Comparison of ENCODE assay signal across 1 cellular context in genomic region chr20:13243826-13244376, GRCh38.
TF ChIP-seq lines count a peak whose summit lies in the region.

No MANE protein-coding gene starts in this region.

TF ChIP-seq in HepG2, 621 proteins besides CTCF, POLR2A, EP300 and RAD21 (continued from another document and continues in another):
- TF ChIP-seq DMTF1 (CRISPR knock-in tag; IDR thresholded peaks at IDR 0.05) (no peak), SMC3 (IDR thresholded peaks at IDR 0.05; ENCODE audit: low read length) (peak; percentile 48; the same call in 1 of the 2 replicates), ATF4 (CRISPR knock-in tag; IDR thresholded peaks at IDR 0.05) (peak in 1 of 2 experiments; percentile 86; a peak in 2 of 4 replicates), ZNF275 (CRISPR knock-in tag; IDR thresholded peaks at IDR 0.05; ENCODE audit: borderline replicate concordance) (peak; percentile 82; the same call in 1 of the 2 replicates), ZBTB37 (CRISPR knock-in tag; IDR thresholded peaks at IDR 0.05) (no peak), NFRKB (IDR thresholded peaks at IDR 0.05) (no peak), AGO2 (optimal IDR thresholded peaks at IDR 0.05; ENCODE audit: low read depth, low read length) (no peak), ARID4A (CRISPR knock-in tag; IDR thresholded peaks at IDR 0.05; ENCODE audit: borderline replicate concordance) (peak; percentile 65; the same call in 1 of the 2 replicates), KDM2A (CRISPR knock-in tag; IDR thresholded peaks at IDR 0.05; ENCODE audit: borderline replicate concordance, low read depth) (no peak), ZSCAN25 (CRISPR knock-in tag; IDR thresholded peaks at IDR 0.05) (peak; percentile 75; the same call in 1 of the 2 replicates), ZNF317 (CRISPR knock-in tag; IDR thresholded peaks at IDR 0.05) (peak; percentile 97), ZNF331 (CRISPR knock-in tag; IDR thresholded peaks at IDR 0.05) (peak; percentile 99), EED (CRISPR knock-in tag; IDR thresholded peaks at IDR 0.05) (no peak), TEAD3 (CRISPR knock-in tag; optimal IDR thresholded peaks at IDR 0.05; ENCODE audit: borderline replicate concordance) (peak; percentile 99), ZBTB10 (CRISPR knock-in tag; IDR thresholded peaks at IDR 0.05; ENCODE audit: borderline replicate concordance) (peak; percentile 66; the same call in 1 of the 2 replicates), PHF20 (CRISPR knock-in tag; IDR thresholded peaks at IDR 0.05) (no peak), CC2D1A (CRISPR knock-in tag; IDR thresholded peaks at IDR 0.05) (no peak), TMF1 (CRISPR knock-in tag; IDR thresholded peaks at IDR 0.05; ENCODE audit: low read depth) (no peak), AKAP8 (CRISPR knock-in tag; IDR thresholded peaks at IDR 0.05) (peak; percentile 54; the same call in 1 of the 2 replicates), ETV6 (CRISPR knock-in tag; conservative IDR thresholded peaks at IDR 0.05) (peak; percentile 93), CENPT (CRISPR knock-in tag; IDR thresholded peaks at IDR 0.05; ENCODE audit: low read depth) (no peak), PBX2 (CRISPR knock-in tag; IDR thresholded peaks at IDR 0.05) (no peak), HOXA7 (CRISPR knock-in tag; IDR thresholded peaks at IDR 0.05) (no peak; the same call in 1 of the 2 replicates), SP5 (CRISPR knock-in tag; IDR thresholded peaks at IDR 0.05; ENCODE audit: borderline replicate concordance, low read depth) (peak; percentile 82), TOPORS (CRISPR knock-in tag; IDR thresholded peaks at IDR 0.05) (peak; percentile 71; the same call in 1 of the 2 replicates), ZNF468 (CRISPR knock-in tag; IDR thresholded peaks at IDR 0.05) (no peak), SP4 (CRISPR knock-in tag; IDR thresholded peaks at IDR 0.05) (no peak), TFDP1 (CRISPR knock-in tag; IDR thresholded peaks at IDR 0.05; ENCODE audit: borderline replicate concordance) (no peak; the same call in 1 of the 2 replicates), ZNF354B (CRISPR knock-in tag; IDR thresholded peaks at IDR 0.05) (no peak), ZNF549 (CRISPR knock-in tag; IDR thresholded peaks at IDR 0.05) (peak; percentile 42; the same call in 1 of the 2 replicates), ZNF879 (CRISPR knock-in tag; IDR thresholded peaks at IDR 0.05) (no peak), TBL1XR1 (IDR thresholded peaks at IDR 0.05; ENCODE audit: borderline replicate concordance, low read length, partially characterized antibody) (peak; percentile 97), ZNF10 (CRISPR knock-in tag; IDR thresholded peaks at IDR 0.05; ENCODE audit: borderline replicate concordance, low read depth) (no peak), YY1 (IDR thresholded peaks at IDR 0.05; ENCODE audit: insufficient read depth, insufficient replicate concordance, low read depth, low read length) (peak; percentile 53), ZNF280B (CRISPR knock-in tag; IDR thresholded peaks at IDR 0.05; ENCODE audit: borderline replicate concordance) (no peak), SMAD1 (CRISPR knock-in tag; IDR thresholded peaks at IDR 0.05; ENCODE audit: borderline replicate concordance, low read depth) (no peak)
